8 cellular contexts compared by ENCODE assay signal in genomic region chr16:56279132-56279531, GRCh38.
DNase-seq lines count a peak whose midpoint lies in the region; ATAC-seq and TF ChIP-seq lines count a peak whose summit lies in the region.

No MANE protein-coding gene starts in this region.

- H3K4me3 ChIP-seq in Peyer's patch: peak overlapping the region in 2 of 4 donors; percentile 25 to 31

- TF ChIP-seq CTCF in Peyer's patch (IDR thresholded peaks at IDR 0.05): no peak

- no peak for TF ChIP-seq POLR2A in Peyer's patch (IDR thresholded peaks at IDR 0.05)

- H3K4me1 ChIP-seq in Peyer's patch: no peaks in the 10 kb centered on the region

- H3K9me3 ChIP-seq in Peyer's patch: no peaks in the 10 kb centered on the region

- no peaks in the 10 kb centered on the region for H3K36me3 ChIP-seq in Peyer's patch

- DNase-seq in Peyer's patch: peak; percentile 50 to 85 (median 61)
- DNase-seq in activated effector memory CD4-positive, alpha-beta T cell treated with anti-CD3 and anti-CD28 coated beads, Interleukin-2, amount 50 U/mL, for 16 hours: peak; percentile 83
- peak; percentile 69 for DNase-seq in stimulated activated CD4-positive, alpha-beta T cell treated with anti-CD3 and anti-CD28 coated beads, Interleukin-1b, Interleukin-23, amount 100 ng/mL, for 48 hours
- DNase-seq in epidermal melanocyte (ENCODE audit: insufficient read length, low spot score): no peak
- no peak for DNase-seq in GF-D8 (lab: John Stamatoyannopoulos, UW)

- no peaks in the 10 kb centered on the region for H3K27me3 ChIP-seq in Peyer's patch

- ATAC-seq in GM18861 (IDR thresholded peaks at IDR 0.05; ENCODE audit: unreplicated experiment): peak; percentile 52
- no peak for ATAC-seq in HG02623 (IDR thresholded peaks at IDR 0.05; ENCODE audit: unreplicated experiment)
- no peak for ATAC-seq in GM21737 (IDR thresholded peaks at IDR 0.05; ENCODE audit: unreplicated experiment)

- peak overlapping the region in 3 of 4 donors; percentile 3 to 77 (median 43) for H3K27ac ChIP-seq in Peyer's patch

Comparison
In these comparisons a context has a peak if more than half of its experiments do, and no peak if none do; other contexts are left out.
1. DNase-seq: peak in Peyer's patch (3 of 3), activated effector memory CD4-positive, alpha-beta T cell treated with anti-CD3 and anti-CD28 coated beads, Interleukin-2, amount 50 U/mL, for 16 hours (single experiment) and stimulated activated CD4-positive, alpha-beta T cell treated with anti-CD3 and anti-CD28 coated beads, Interleukin-1b, Interleukin-23, amount 100 ng/mL, for 48 hours (single experiment); none in epidermal melanocyte (single experiment) and GF-D8 (single experiment).